In genomic region chr1:25021586-25022215, GRCh38 we compare ENCODE assay signal across 11 cellular contexts.
DNase-seq lines count a peak whose midpoint lies in the region; ATAC-seq lines count a peak whose summit lies in the region.
"Had no signal": no experiment of that assay in that cellular context is flagged by ENCODE, and none has a peak within 500 bp of the region (broad histone marks: within the 10 kb centered on the region; RNA-seq: fewer than 3 reads in every experiment).

No MANE protein-coding gene starts in this region.

- H3K4me1 ChIP-seq in esophagus (ENCODE audit: control insufficient read depth in 2 of 2, insufficient read depth in 2 of 2, low read length in 1 of 2) = peaks cover 0 to 2% of the 10 kb centered on the region in 2 donors
- H3K4me1 ChIP-seq in thymus (ENCODE audit: control insufficient read depth, insufficient read depth, low read length) = peaks cover 41% of the 10 kb centered on the region

- no peaks in the 10 kb centered on the region for H3K36me3 Mint-ChIP-seq in activated naive CD4-positive, alpha-beta T cell treated with anti-CD3 and anti-CD28 coated beads for 36 hours (ENCODE audit: low read depth)

- no peak overlapping the region for H3K4me3 ChIP-seq in SK-N-MC
- no peak overlapping the region for H3K4me3 ChIP-seq in esophagus (ENCODE audit: low read depth in 1 of 2, low read length in 2 of 2)
- no peak overlapping the region for H3K4me3 ChIP-seq in thymus (ENCODE audit: low read length)
- H3K4me3 ChIP-seq: hepatocyte had no signal

- H3K4me1 Mint-ChIP-seq in activated naive CD4-positive, alpha-beta T cell treated with anti-CD3 and anti-CD28 coated beads for 36 hours (ENCODE audit: low read depth) = peaks cover 83% of the 10 kb centered on the region

- H3K36me3 ChIP-seq in SK-N-MC (ENCODE audit: insufficient read depth, low read length) (no peaks in the 10 kb centered on the region), esophagus (ENCODE audit: control insufficient read depth in 2 of 2, insufficient read depth in 2 of 2, low read length in 1 of 2) (no peaks in the 10 kb centered on the region), thymus (ENCODE audit: control insufficient read depth, insufficient read depth) (no peaks in the 10 kb centered on the region)

- H3K27ac Mint-ChIP-seq in activated naive CD4-positive, alpha-beta T cell treated with anti-CD3 and anti-CD28 coated beads for 36 hours = peak overlapping the region; percentile 96

- H3K27me3 Mint-ChIP-seq in activated naive CD4-positive, alpha-beta T cell treated with anti-CD3 and anti-CD28 coated beads for 36 hours (ENCODE audit: low read depth) = no peaks in the 10 kb centered on the region

- H3K4me3 Mint-ChIP-seq in activated naive CD4-positive, alpha-beta T cell treated with anti-CD3 and anti-CD28 coated beads for 36 hours = peak overlapping the region; percentile 6
- H3K4me3 Mint-ChIP-seq: endodermal cell had no signal

- H3K27me3 ChIP-seq in esophagus (ENCODE audit: control insufficient read depth in 1 of 2, insufficient read depth in 2 of 2, low read length in 2 of 2) (no peaks in the 10 kb centered on the region), thymus (ENCODE audit: control insufficient read depth, insufficient read depth) (no peaks in the 10 kb centered on the region)
- H3K27me3 ChIP-seq: hepatocyte had no signal

- H3K27ac ChIP-seq in SK-N-MC = peak overlapping the region; percentile 99
- peak overlapping the region; percentile 38 to 64 for H3K27ac ChIP-seq in esophagus (ENCODE audit: low read depth in 2 of 2, low read length in 1 of 2)
- H3K27ac ChIP-seq in thymus (ENCODE audit: low read depth) = peak overlapping the region; percentile 70

- intact Hi-C loops in activated naive CD4-positive, alpha-beta T cell treated with anti-CD3 and anti-CD28 coated beads for 36 hours (cut with micrococcal nuclease) = loop anchor here (1.0 to 2.0 kb wide), 7 partner anchors 10 to 379 kb away; partner anchors contain the start of genes RUNX3 and SRRM1

- H3K9me3 Mint-ChIP-seq in activated naive CD4-positive, alpha-beta T cell treated with anti-CD3 and anti-CD28 coated beads for 36 hours = no peaks in the 10 kb centered on the region
- H3K9me3 Mint-ChIP-seq: endodermal cell had no signal

- H3K9me3 ChIP-seq in SK-N-MC (ENCODE audit: low read depth, low read length) (no peaks in the 10 kb centered on the region), esophagus (ENCODE audit: control insufficient read depth in 2 of 2, insufficient read depth in 1 of 2, low read depth in 1 of 2, low read length in 1 of 2) (no peaks in the 10 kb centered on the region), thymus (ENCODE audit: control insufficient read depth) (no peaks in the 10 kb centered on the region)

- no peak for DNase-seq in activated naive CD4-positive, alpha-beta T cell treated with anti-CD3 and anti-CD28 coated beads for 36 hours
- DNase-seq in activated naive CD4-positive, alpha-beta T cell treated with Interleukin-2 at 50 U/mL for 16 hours = no peak
- DNase-seq in SK-N-MC (ENCODE audit: low read depth, low spot score) (no peak), Ammon's horn (ENCODE audit: low spot score) (no peak)
- DNase-seq: NCI-H1417 treated with DMSO at 0.1 percent for 48 hours had no signal

- CTCF ChIA-PET in activated naive CD4-positive, alpha-beta T cell treated with anti-CD3 and anti-CD28 coated beads for 36 hours (lab: Charles Lee) = interaction anchor here (0.5 to 2.0 kb wide), 9 partner anchors 10 to 89 kb away, joined by 3 to 13 read pairs (median 5); no protein-coding TSS in a partner anchor

- H3K9ac ChIP-seq in SK-N-MC (ENCODE audit: insufficient read length) = peak overlapping the region; percentile 5

- ATAC-seq in GM21381 (IDR thresholded peaks at IDR 0.05; ENCODE audit: unreplicated experiment) = no peak
- ATAC-seq in GM18520 (IDR thresholded peaks at IDR 0.05; ENCODE audit: unreplicated experiment) = no peak

- WGBS in esophagus, 2 donors = 82 to 84% methylated on average over 9 of the region's 9 CpGs
- 87% methylated on average over 9 of the region's 9 CpGs for WGBS in thymus
